In genomic region chr3:118488751-118489150, GRCh38 we compare ENCODE assay signal across 28 cellular contexts.
"Had no signal": no experiment of that assay in that cellular context is flagged by ENCODE, and none has a peak within 500 bp of the region (broad histone marks: within the 10 kb centered on the region; RNA-seq: fewer than 3 reads in every experiment).

No MANE protein-coding gene starts in this region.

- ATAC-seq: left ventricle myocardium superior; lower lobe of right lung; naive thymus-derived CD4-positive, alpha-beta T cell; right cardiac atrium; stimulated activated effector memory CD8-positive, alpha-beta T cell treated with anti-CD3 and anti-CD28 coated beads, Interleukin-12 subunit alpha, Interleukin-12 subunit beta, amount 100 ng/mL, for 72 hours had no signal

- H3K4me1 ChIP-seq: esophagus squamous epithelium, lower lobe of right lung, prostate gland, stomach, thyroid gland had no signal

- H3K4me3 ChIP-seq: coronary artery, esophagus squamous epithelium, lower lobe of right lung, prostate gland, sigmoid colon, stomach, thyroid gland had no signal

- H3K4me3 Mint-ChIP-seq: immature natural killer cell; memory B cell; naive thymus-derived CD4-positive, alpha-beta T cell; nephron progenitor cell; stimulated activated effector memory CD8-positive, alpha-beta T cell treated with anti-CD3 and anti-CD28 coated beads, Interleukin-12 subunit alpha, Interleukin-12 subunit beta, amount 100 ng/mL, for 72 hours had no signal

- H3K36me3 Mint-ChIP-seq: immature natural killer cell; memory B cell; naive thymus-derived CD4-positive, alpha-beta T cell; stimulated activated effector memory CD8-positive, alpha-beta T cell treated with anti-CD3 and anti-CD28 coated beads, Interleukin-12 subunit alpha, Interleukin-12 subunit beta, amount 100 ng/mL, for 72 hours had no signal

- H3K4me1 Mint-ChIP-seq: immature natural killer cell; memory B cell; naive thymus-derived CD4-positive, alpha-beta T cell; stimulated activated effector memory CD8-positive, alpha-beta T cell treated with anti-CD3 and anti-CD28 coated beads, Interleukin-12 subunit alpha, Interleukin-12 subunit beta, amount 100 ng/mL, for 72 hours had no signal

- FAIRE-seq: endothelial cell of umbilical vein, frontal cortex, keratinocyte, urothelium cell line had no signal

- DNase-seq: dermis blood vessel endothelial cell; effector memory CD4-positive, alpha-beta T cell; erythroblast; esophagus squamous epithelium; hypothalamus; immature natural killer cell; left ventricle myocardium superior; lower lobe of right lung; midbrain; naive thymus-derived CD4-positive, alpha-beta T cell; nephron progenitor cell; nucleus accumbens; right cardiac atrium; sigmoid colon; stimulated activated CD4-positive, alpha-beta T cell treated with anti-CD3 and anti-CD28 coated beads, Interleukin-2, amount 100 ng/mL, for 24 hours; stimulated activated CD4-positive, alpha-beta T cell treated with anti-CD3 and anti-CD28 coated beads, Interleukin-4, amount 100 ng/mL, for 24 hours; stimulated activated naive CD4-positive, alpha-beta T cell treated with Interleukin-2 at 50 U/mL for 16 hours; stomach; thyroid gland; trophoblast cell had no signal

- H3K36me3 ChIP-seq: esophagus squamous epithelium, lower lobe of right lung, prostate gland, sigmoid colon, stomach, thyroid gland had no signal

- H3K9me3 ChIP-seq: esophagus squamous epithelium, lower lobe of right lung, prostate gland, sigmoid colon, stomach, thyroid gland had no signal

- H3K27ac Mint-ChIP-seq: immature natural killer cell; memory B cell; naive thymus-derived CD4-positive, alpha-beta T cell; nephron progenitor cell; stimulated activated effector memory CD8-positive, alpha-beta T cell treated with anti-CD3 and anti-CD28 coated beads, Interleukin-12 subunit alpha, Interleukin-12 subunit beta, amount 100 ng/mL, for 72 hours had no signal

- H3K27ac ChIP-seq: coronary artery, esophagus squamous epithelium, lower lobe of right lung, prostate gland, sigmoid colon, stomach, thyroid gland had no signal

- H3K27me3 ChIP-seq: esophagus squamous epithelium, sigmoid colon, stomach, thyroid gland had no signal

- H3K27me3 Mint-ChIP-seq: memory B cell had no signal
